In the genomic region with DNA sequence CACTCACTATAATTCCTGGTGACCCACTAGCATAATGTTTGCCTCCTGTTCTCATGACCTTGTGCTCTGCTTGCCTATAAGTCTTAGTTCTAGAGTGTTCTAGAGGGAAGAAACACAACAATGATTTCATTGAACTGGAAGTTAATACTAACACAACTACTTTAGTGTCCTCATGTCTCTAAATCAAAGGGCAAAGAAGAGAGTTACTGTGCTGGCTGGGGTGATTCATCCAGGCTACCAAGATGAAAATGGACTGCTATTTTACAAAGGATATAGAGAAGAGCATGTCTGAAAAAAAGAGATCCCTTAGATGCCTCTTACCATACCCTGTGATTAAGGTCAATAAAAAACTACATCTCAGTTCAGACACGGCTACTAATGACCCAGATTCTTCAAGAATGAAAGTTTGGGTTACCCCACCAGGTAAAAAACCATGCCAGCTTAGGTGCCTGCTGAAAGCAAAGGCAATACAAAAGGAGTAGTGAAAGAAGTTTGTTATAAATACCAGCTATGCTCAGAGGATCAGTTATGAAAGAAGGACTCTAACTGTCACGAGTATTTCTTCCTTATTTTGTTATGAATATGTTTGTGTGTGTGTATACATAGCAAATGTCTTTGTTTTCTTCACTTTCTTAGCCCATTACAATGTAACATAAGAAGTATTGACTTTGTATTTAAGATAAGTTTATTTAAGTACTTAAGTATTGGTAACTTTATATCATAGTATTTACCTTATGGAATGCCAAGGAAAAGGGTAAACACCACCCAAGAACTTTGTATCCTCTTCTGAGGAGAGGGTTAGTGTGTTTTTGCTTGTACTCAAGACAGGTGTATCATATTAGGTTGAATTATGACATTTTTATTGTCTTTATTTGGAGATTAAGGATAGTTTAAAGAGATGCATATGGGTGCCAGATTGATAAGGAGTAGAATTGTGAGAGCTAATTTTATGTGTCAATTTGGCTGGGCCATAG, we compare ENCODE assay signal across 1 cellular context.
TF ChIP-seq lines count a peak whose summit lies in the region.

No MANE protein-coding gene starts in this region.

TF ChIP-seq in GM12878, 131 proteins besides CTCF, POLR2A, EP300 and RAD21 (continued from another document):
- TF ChIP-seq, protein P1, sequence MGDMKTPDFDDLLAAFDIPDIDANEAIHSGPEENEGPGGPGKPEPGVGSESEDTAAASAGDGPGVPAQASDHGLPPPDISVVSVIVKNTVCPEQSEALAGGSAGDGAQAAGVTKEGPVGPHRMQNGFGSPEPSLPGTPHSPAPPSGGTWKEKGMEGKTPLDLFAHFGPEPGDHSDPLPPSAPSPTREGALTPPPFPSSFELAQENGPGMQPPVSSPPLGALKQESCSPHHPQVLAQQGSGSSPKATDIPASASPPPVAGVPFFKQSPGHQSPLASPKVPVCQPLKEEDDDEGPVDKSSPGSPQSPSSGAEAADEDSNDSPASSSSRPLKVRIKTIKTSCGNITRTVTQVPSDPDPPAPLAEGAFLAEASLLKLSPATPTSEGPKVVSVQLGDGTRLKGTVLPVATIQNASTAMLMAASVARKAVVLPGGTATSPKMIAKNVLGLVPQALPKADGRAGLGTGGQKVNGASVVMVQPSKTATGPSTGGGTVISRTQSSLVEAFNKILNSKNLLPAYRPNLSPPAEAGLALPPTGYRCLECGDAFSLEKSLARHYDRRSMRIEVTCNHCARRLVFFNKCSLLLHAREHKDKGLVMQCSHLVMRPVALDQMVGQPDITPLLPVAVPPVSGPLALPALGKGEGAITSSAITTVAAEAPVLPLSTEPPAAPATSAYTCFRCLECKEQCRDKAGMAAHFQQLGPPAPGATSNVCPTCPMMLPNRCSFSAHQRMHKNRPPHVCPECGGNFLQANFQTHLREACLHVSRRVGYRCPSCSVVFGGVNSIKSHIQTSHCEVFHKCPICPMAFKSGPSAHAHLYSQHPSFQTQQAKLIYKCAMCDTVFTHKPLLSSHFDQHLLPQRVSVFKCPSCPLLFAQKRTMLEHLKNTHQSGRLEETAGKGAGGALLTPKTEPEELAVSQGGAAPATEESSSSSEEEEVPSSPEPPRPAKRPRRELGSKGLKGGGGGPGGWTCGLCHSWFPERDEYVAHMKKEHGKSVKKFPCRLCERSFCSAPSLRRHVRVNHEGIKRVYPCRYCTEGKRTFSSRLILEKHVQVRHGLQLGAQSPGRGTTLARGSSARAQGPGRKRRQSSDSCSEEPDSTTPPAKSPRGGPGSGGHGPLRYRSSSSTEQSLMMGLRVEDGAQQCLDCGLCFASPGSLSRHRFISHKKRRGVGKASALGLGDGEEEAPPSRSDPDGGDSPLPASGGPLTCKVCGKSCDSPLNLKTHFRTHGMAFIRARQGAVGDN (IDR thresholded peaks at IDR 0.05) = no peak
- no peak for TF ChIP-seq YBX1 (IDR thresholded peaks at IDR 0.05)
- no peak for TF ChIP-seq RBBP5 (conservative IDR thresholded peaks at IDR 0.05)
